24 cellular contexts compared by ENCODE assay signal in genomic region chr1:184513421-184513820, GRCh38.
A peak's percentile ranks its signal among the peaks of the same experiment; 100 is the strongest.
DNase-seq lines count a peak whose midpoint lies in the region; ATAC-seq and TF ChIP-seq lines count a peak whose summit lies in the region.
"Had no signal": no experiment of that assay in that cellular context is flagged by ENCODE, and none has a peak within 500 bp of the region (broad histone marks: within the 10 kb centered on the region; RNA-seq: fewer than 3 reads in every experiment).

No MANE protein-coding gene starts in this region.

- H3K56ac ChIP-seq in mesendoderm (ENCODE audit: low read length), result no peak overlapping the region

- H3K9me3 ChIP-seq in vagina (no peaks in the 10 kb centered on the region), stomach (no peaks in the 10 kb centered on the region)
- H3K9me3 ChIP-seq: SJSA1, thyroid gland had no signal

- H3K18ac ChIP-seq in mesendoderm (ENCODE audit: low read length), result no peak overlapping the region

- no peak for TF ChIP-seq EP300 in stomach (IDR thresholded peaks at IDR 0.05)

- no peak overlapping the region for H4K5ac ChIP-seq in mesendoderm (ENCODE audit: low read length)

- H3K4me1 ChIP-seq in mesendoderm (ENCODE audit: control insufficient read depth, low read depth, low read length) (no peaks in the 10 kb centered on the region), vagina (peaks cover 22% of the 10 kb centered on the region), stomach (peaks cover 0 to 47% (median 12%) of the 10 kb centered on the region in 4 donors)
- H3K4me1 ChIP-seq: SJSA1 had no signal

- H2AK5ac ChIP-seq in mesendoderm (ENCODE audit: low read length), result no peak overlapping the region

- H3K9ac ChIP-seq in mesendoderm (ENCODE audit: low read length), result no peak overlapping the region

- no peak overlapping the region for H3K4ac ChIP-seq in mesendoderm (ENCODE audit: low read depth, low read length)

- no peak for TF ChIP-seq CTCF in vagina (IDR thresholded peaks at IDR 0.05)
- TF ChIP-seq CTCF in stomach (IDR thresholded peaks at IDR 0.05), result no peak

- H3K79me1 ChIP-seq in mesendoderm (ENCODE audit: low read length), result no peaks in the 10 kb centered on the region

- no peak overlapping the region for H3K4me3 ChIP-seq in mesendoderm (ENCODE audit: low read length)
- no peak overlapping the region for H3K4me3 ChIP-seq in vagina
- H3K4me3 ChIP-seq in stomach, result no peak overlapping the region
- H3K4me3 ChIP-seq: K562, SJSA1, thyroid gland had no signal

- no CpG with 5 or more reads among the region's 3 CpGs for WGBS in mesendoderm (ENCODE audit: extremely low coverage, insufficient coverage, low lambda C conversion rate)
- 86 to 96% (median 90%) methylated on average over 3 of the region's 3 CpGs for WGBS in stomach, 5 donors

- H3K36me3 ChIP-seq in mesendoderm (ENCODE audit: control insufficient read depth, insufficient read depth, low read length), result no peaks in the 10 kb centered on the region
- H3K36me3 ChIP-seq in vagina, result no peaks in the 10 kb centered on the region
- peaks cover 0 to 4% (median 0%) of the 10 kb centered on the region in 4 donors for H3K36me3 ChIP-seq in stomach
- H3K36me3 ChIP-seq: SJSA1, thyroid gland had no signal

- H3K79me2 ChIP-seq in mesendoderm (ENCODE audit: control insufficient read depth, insufficient read depth, low read length), result no peaks in the 10 kb centered on the region

- no peak for TF ChIP-seq POLR2A in vagina (IDR thresholded peaks at IDR 0.05)
- TF ChIP-seq POLR2A in stomach (IDR thresholded peaks at IDR 0.05), result no peak

- intact Hi-C loops in left cardiac atrium (cut with DNase I), result no loop called here
- intact Hi-C loops in Right ventricle myocardium inferior (cut with DNase I), result no loop called here
- intact Hi-C loops in vagina (cut with DNase I), result no loop called here
- intact Hi-C loops in stomach (cut with DNase I; ENCODE audit: low total_unique reads), result no loop called here

- DNase-seq in left cardiac atrium (no peak), Right ventricle myocardium inferior (ENCODE audit: missing footprints) (no peak), epithelial cell of prostate (ENCODE audit: low read depth, low spot score) (no peak), mesendoderm (peak; percentile 45), vagina (ENCODE audit: extremely low spot score in 2 of 2) (no peak), stomach (no peak), NCI-H345 (lab: John Stamatoyannopoulos, UW) (no peak)
- no peak for DNase-seq in stimulated activated CD8-positive, alpha-beta memory T cell treated with anti-CD3 and anti-CD28 coated beads, Interleukin-4, amount 100 ng/mL, for 48 hours
- DNase-seq: activated effector memory CD4-positive, alpha-beta T cell treated with Interleukin-2 at 50 U/mL for 16 hours; activated naive CD8-positive, alpha-beta T cell treated with anti-CD3 and anti-CD28 coated beads for 36 hours; activated T-cell treated with anti-CD3 and anti-CD28 coated beads for 4 hours; CD8-positive, alpha-beta T cell; DMS 273 treated with DMSO at 0.1 percent for 48 hours; erythroblast; GDM1; naive thymus-derived CD4-positive, alpha-beta T cell; NCI-H1105; NCI-H187 treated with DMSO at 0.1 percent for 48 hours; nucleus accumbens; thyroid gland had no signal

- no peak overlapping the region for H2BK5ac ChIP-seq in mesendoderm (ENCODE audit: low read length)

- peak overlapping the region; percentile 2 for H3K27ac ChIP-seq in epithelial cell of prostate
- no peak overlapping the region for H3K27ac ChIP-seq in mesendoderm (ENCODE audit: low read depth, low read length)
- peak overlapping the region; percentile 65 for H3K27ac ChIP-seq in vagina
- H3K27ac ChIP-seq in stomach, result peak overlapping the region in 1 of 5 donors; percentile 2
- H3K27ac ChIP-seq: SJSA1, thyroid gland had no signal

- no peak overlapping the region for H2BK120ac ChIP-seq in mesendoderm (ENCODE audit: low read depth, low read length)

- H2BK15ac ChIP-seq in mesendoderm (replicated peaks; ENCODE audit: low read depth), result no peak overlapping the region

- H4K8ac ChIP-seq in mesendoderm (ENCODE audit: low read depth, low read length), result no peak overlapping the region

- H3K4me2 ChIP-seq in mesendoderm (ENCODE audit: low read length), result no peak overlapping the region

- H3K27me3 ChIP-seq in mesendoderm (ENCODE audit: insufficient read depth, low read length, poor library complexity) (no peaks in the 10 kb centered on the region), vagina (no peaks in the 10 kb centered on the region), stomach (no peaks in the 10 kb centered on the region)
- H3K27me3 ChIP-seq: SJSA1, thyroid gland had no signal

- ATAC-seq in left cardiac atrium (peak; percentile 34 to 58), Right ventricle myocardium inferior (no peak)
- ATAC-seq: CD8-positive, alpha-beta T cell; HCT116; K562; left lobe of liver; naive thymus-derived CD4-positive, alpha-beta T cell had no signal

- H3K23ac ChIP-seq in mesendoderm (ENCODE audit: low read length), result no peak overlapping the region
